ENCODE assay signal across 9 cellular contexts in the genomic region with DNA sequence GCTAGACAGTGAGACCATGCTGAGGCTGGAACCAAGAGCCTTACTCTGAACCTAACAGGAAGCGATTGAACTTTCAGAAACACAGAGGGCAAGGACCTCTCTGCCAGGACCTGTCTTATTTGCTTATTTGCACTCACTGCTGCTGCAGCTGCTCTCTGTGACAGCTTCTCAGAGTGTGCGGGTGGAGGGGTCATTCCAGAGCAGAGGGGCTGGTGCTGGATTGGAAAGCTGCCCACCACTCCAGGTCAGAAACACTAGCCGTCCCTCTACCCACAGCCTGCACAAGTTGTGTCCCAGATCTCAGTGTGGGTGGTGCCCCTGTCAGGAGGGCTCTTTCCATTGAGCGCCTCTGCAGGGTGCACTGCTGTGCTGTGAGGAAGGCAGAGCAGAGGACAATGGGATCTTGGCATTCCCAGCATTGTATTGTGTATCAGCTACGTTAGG.
DNase-seq lines count a peak whose midpoint lies in the region; ATAC-seq, FAIRE-seq and TF ChIP-seq lines count a peak whose summit lies in the region.
"Had no signal": no experiment of that assay in that cellular context is flagged by ENCODE, and none has a peak within 500 bp of the region (broad histone marks: within the 10 kb centered on the region; RNA-seq: fewer than 3 reads in every experiment).

No MANE protein-coding gene starts in this region.

- no peaks in the 10 kb centered on the region for H3K9me3 ChIP-seq in KOPT-K1 (ENCODE audit: insufficient read depth, low read length, poor library complexity, severe bottlenecking)
- H3K9me3 ChIP-seq: thoracic aorta had no signal

- H3K27ac ChIP-seq in KOPT-K1 (ENCODE audit: low read depth, low read length, poor library complexity, severe bottlenecking) = peak overlapping the region; percentile 2
- peak overlapping the region; percentile 67 for H3K27ac ChIP-seq in layer of hippocampus (ENCODE audit: low read depth, low read length)
- no peak overlapping the region for H3K27ac ChIP-seq in foreskin keratinocyte
- H3K27ac ChIP-seq: thoracic aorta had no signal

- H3K27me3 ChIP-seq in layer of hippocampus (ENCODE audit: control insufficient read depth, insufficient read depth, low read length) = no peaks in the 10 kb centered on the region
- H3K27me3 ChIP-seq in foreskin keratinocyte = no peaks in the 10 kb centered on the region

- peaks cover 11% of the 10 kb centered on the region for H3K4me1 ChIP-seq in foreskin keratinocyte

- FAIRE-seq in frontal cortex (lab: Jason Lieb, UNC) = no peak

- ATAC-seq in GM18502 (IDR thresholded peaks at IDR 0.05; ENCODE audit: poor library complexity, unreplicated experiment) (peak; percentile 94), GM21737 (IDR thresholded peaks at IDR 0.05; ENCODE audit: unreplicated experiment) (peak; percentile 86), foreskin keratinocyte (no peak)

- TF ChIP-seq CTCF in foreskin keratinocyte (conservative IDR thresholded peaks at IDR 0.05) = no peak

- DNase-seq in frontal cortex (ENCODE audit: low spot score in 2 of 2) = no peak
- no peak for DNase-seq in glomerular visceral epithelial cell (ENCODE audit: extremely low spot score)
- DNase-seq in NCI-H226 = no peak
- DNase-seq in foreskin keratinocyte = no peak

- H3K36me3 ChIP-seq in KOPT-K1 (ENCODE audit: insufficient read depth, low read length) = no peaks in the 10 kb centered on the region
- H3K36me3 ChIP-seq: thoracic aorta had no signal
